Comparison of ENCODE assay signal across 8 cellular contexts in the genomic region with DNA sequence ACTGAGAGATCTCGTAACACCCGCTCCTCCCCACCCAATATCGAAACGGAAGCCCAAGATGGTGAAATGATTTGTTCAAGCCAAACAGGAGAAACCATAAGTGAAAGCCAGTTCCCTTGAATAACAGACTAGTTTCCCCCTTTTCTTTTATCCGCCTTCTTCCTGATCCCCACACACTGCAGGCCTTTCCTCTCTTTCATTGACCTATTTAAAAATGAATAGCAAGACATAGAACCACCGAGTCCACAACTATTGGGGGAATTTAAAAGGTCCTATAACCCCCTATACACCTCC. TPM values are rescaled to one million over a fixed set of nuclear protein-coding genes. Genes with fewer than 3 reads are reported as not detected.
A peak's percentile ranks its signal among the peaks of the same experiment; 100 is the strongest.
DNase-seq lines count a peak whose midpoint lies in the region; ATAC-seq and TF ChIP-seq lines count a peak whose summit lies in the region.

No MANE protein-coding gene starts in this region.

- no peaks in the 10 kb centered on the region for H3K9me3 Mint-ChIP-seq in activated naive CD4-positive, alpha-beta T cell treated with anti-CD3 and anti-CD28 coated beads, Interleukin-2, amount 10 ng/mL, durations not matched to agents 7 days and 5 days
- H3K9me3 Mint-ChIP-seq in type B pancreatic cell, result no peaks in the 10 kb centered on the region

- no peaks in the 10 kb centered on the region for H3K27me3 ChIP-seq in ascending aorta

- peak overlapping the region; percentile 92 for H3K27ac Mint-ChIP-seq in activated naive CD4-positive, alpha-beta T cell treated with anti-CD3 and anti-CD28 coated beads, Interleukin-2, amount 10 ng/mL, durations not matched to agents 7 days and 5 days
- peak overlapping the region; percentile 92 for H3K27ac Mint-ChIP-seq in type B pancreatic cell

- peaks cover 26% of the 10 kb centered on the region for H3K36me3 Mint-ChIP-seq in activated naive CD4-positive, alpha-beta T cell treated with anti-CD3 and anti-CD28 coated beads, Interleukin-2, amount 10 ng/mL, durations not matched to agents 7 days and 5 days
- H3K36me3 Mint-ChIP-seq in type B pancreatic cell, result peaks cover 5% of the 10 kb centered on the region

- ATAC-seq in HG03342 (IDR thresholded peaks at IDR 0.05; ENCODE audit: unreplicated experiment), result no peak
- ATAC-seq in HG03520 (IDR thresholded peaks at IDR 0.05; ENCODE audit: unreplicated experiment), result no peak

- no peak for DNase-seq in activated naive CD4-positive, alpha-beta T cell treated with anti-CD3 and anti-CD28 coated beads, Interleukin-2, amount 10 ng/mL, durations not matched to agents 7 days and 5 days
- no peak for DNase-seq in activated naive CD4-positive, alpha-beta T cell treated with Interleukin-2 at 50 U/mL for 16 hours
- DNase-seq in ascending aorta (ENCODE audit: low spot score in 2 of 2) (no peak), lower leg skin (ENCODE audit: low spot score in 2 of 2) (no peak), type B pancreatic cell (ENCODE audit: extremely low spot score, unreplicated experiment) (no peak), mesenteric fat pad (ENCODE audit: low spot score) (no peak)

- peaks cover 34% of the 10 kb centered on the region for H3K4me1 Mint-ChIP-seq in activated naive CD4-positive, alpha-beta T cell treated with anti-CD3 and anti-CD28 coated beads, Interleukin-2, amount 10 ng/mL, durations not matched to agents 7 days and 5 days
- peaks cover 26% of the 10 kb centered on the region for H3K4me1 Mint-ChIP-seq in type B pancreatic cell (ENCODE audit: unreplicated experiment)

- no peak for TF ChIP-seq POLR2A in lower leg skin (IDR thresholded peaks at IDR 0.05)

- peaks cover 15 to 19% of the 10 kb centered on the region in 2 donors for H3K36me3 ChIP-seq in ascending aorta

- H3K4me3 Mint-ChIP-seq in activated naive CD4-positive, alpha-beta T cell treated with anti-CD3 and anti-CD28 coated beads, Interleukin-2, amount 10 ng/mL, durations not matched to agents 7 days and 5 days, result peak overlapping the region; percentile 95
- peak overlapping the region; percentile 93 for H3K4me3 Mint-ChIP-seq in type B pancreatic cell

- H3K27me3 Mint-ChIP-seq in activated naive CD4-positive, alpha-beta T cell treated with anti-CD3 and anti-CD28 coated beads, Interleukin-2, amount 10 ng/mL, durations not matched to agents 7 days and 5 days, result no peaks in the 10 kb centered on the region
- no peaks in the 10 kb centered on the region for H3K27me3 Mint-ChIP-seq in type B pancreatic cell

- no peaks in the 10 kb centered on the region for H3K9me3 ChIP-seq in ascending aorta

- 7 to 8% methylated on average over 6 of the region's 6 CpGs for WGBS in lower leg skin, 2 donors

- H3K27ac ChIP-seq in ascending aorta, result peak overlapping the region; percentile 93

- H3K4me1 ChIP-seq in ascending aorta, result peaks cover 3 to 18% of the 10 kb centered on the region in 2 donors

- intact Hi-C loops in ascending aorta (cut with DNase I), result loop anchor here (1.0 to 10.0 kb wide), 8 partner anchors 25 to 747 kb away; a partner anchor contains a TSS
- intact Hi-C loops in lower leg skin (cut with DNase I; ENCODE audit: low total_unique reads), result no loop called here

- CTCF ChIA-PET in activated naive CD4-positive, alpha-beta T cell treated with anti-CD3 and anti-CD28 coated beads, Interleukin-2, amount 10 ng/mL, durations not matched to agents 7 days and 5 days (lab: Charles Lee), result interaction anchor here (2.3 kb wide), 1 partner anchor 77 kb away, joined by 7 read pairs; no protein-coding TSS in a partner anchor

- peak overlapping the region; percentile 56 to 80 for H3K4me3 ChIP-seq in ascending aorta
- H3K4me3 ChIP-seq in lower leg skin (ENCODE audit: low read depth, poor library complexity, severe bottlenecking), result peak overlapping the region; percentile 50

- TF ChIP-seq CTCF in ascending aorta (IDR thresholded peaks at IDR 0.05) (no peak), lower leg skin (IDR thresholded peaks at IDR 0.05) (no peak), type B pancreatic cell (conservative IDR thresholded peaks at IDR 0.05) (no peak)

RNA-seq across cellular contexts. Expression of a gene that starts 0.4 kb away (rescaled TPM):
- total RNA-seq in ascending aorta, result 12.5 TPM
- 10 to 100 TPM; 16.2 to 43.1 (median 29.9) TPM for total RNA-seq in lower leg skin
- 28.3 and 32.0 TPM in 2 replicates for total RNA-seq in type B pancreatic cell (ENCODE audit: low replicate concordance)
- 48.4 TPM for total RNA-seq in mesenteric fat pad

RNA-seq across cellular contexts. Expression of a gene that starts 17.2 kb away (rescaled TPM):
- total RNA-seq in ascending aorta (4.7 TPM), lower leg skin (1 to 10 TPM in 3 of 4 donors, under 1 TPM in 1; 0.97 to 1.9 (median 1.3) TPM), type B pancreatic cell (ENCODE audit: low replicate concordance) (1.4 and 2.6 TPM in 2 replicates), mesenteric fat pad (1.5 TPM)

RNA-seq across cellular contexts. Expression of a gene that starts 25.2 kb away (rescaled TPM):
- total RNA-seq in ascending aorta, result 3.5 TPM
- total RNA-seq in lower leg skin, result 1 to 10 TPM in 3 of 4 donors, under 1 TPM in 1; 0.91 to 5.1 (median 1.7) TPM
- total RNA-seq in type B pancreatic cell (ENCODE audit: low replicate concordance), result 2.1 and 19.0 TPM in 2 replicates
- 0.39 TPM for total RNA-seq in mesenteric fat pad
